ENCODE assay signal across 25 cellular contexts in genomic region chrX:150762258-150762867, GRCh38.
A peak's percentile ranks its signal among the peaks of the same experiment; 100 is the strongest.
DNase-seq lines count a peak whose midpoint lies in the region; ATAC-seq, FAIRE-seq and TF ChIP-seq lines count a peak whose summit lies in the region.
"Had no signal": no experiment of that assay in that cellular context is flagged by ENCODE, and none has a peak within 500 bp of the region (broad histone marks: within the 10 kb centered on the region; RNA-seq: fewer than 3 reads in every experiment).

No MANE protein-coding gene starts in this region.

- no peak overlapping the region for H2AK5ac ChIP-seq in trophoblast cell (ENCODE audit: low read length)

- no peaks in the 10 kb centered on the region for H3K4me1 Mint-ChIP-seq in CD8-positive, alpha-beta T cell (ENCODE audit: low read depth)
- H3K4me1 Mint-ChIP-seq: B cell; CD8-positive, alpha-beta memory T cell had no signal

- H3K27me3 Mint-ChIP-seq in CD8-positive, alpha-beta T cell (ENCODE audit: low read depth): no peaks in the 10 kb centered on the region
- H3K27me3 Mint-ChIP-seq: B cell had no signal

- no peak overlapping the region for H3K14ac ChIP-seq in trophoblast cell (ENCODE audit: low read length)

- H2BK5ac ChIP-seq in trophoblast cell (ENCODE audit: low read depth, low read length, poor library complexity): no peak overlapping the region

- no peaks in the 10 kb centered on the region for H3K79me2 ChIP-seq in trophoblast cell (ENCODE audit: control insufficient read depth, insufficient read depth, low read length, poor library complexity)

- H3K27ac ChIP-seq in CD8-positive, alpha-beta T cell (ENCODE audit: low read depth, low read length): no peak overlapping the region
- no peak overlapping the region for H3K27ac ChIP-seq in trophoblast cell (ENCODE audit: low read depth, low read length)
- H3K27ac ChIP-seq in gastrocnemius medialis: no peak overlapping the region
- H3K27ac ChIP-seq: C4-2B, HL-60 had no signal

- in situ Hi-C loops in gastrocnemius medialis (cut with MboI; ENCODE audit: low sequenced_read_pairs in 4 of 4): no loop called here

- H4K91ac ChIP-seq in trophoblast cell (ENCODE audit: low read depth, low read length): no peak overlapping the region

- no peak overlapping the region for H3K9ac ChIP-seq in trophoblast cell (ENCODE audit: low read length)
- H3K9ac ChIP-seq: SK-N-SH had no signal

- no peak for DNase-seq in CD8-positive, alpha-beta T cell
- DNase-seq in H7: peak; percentile 52
- DNase-seq in islet precursor cell: peak; percentile 48
- DNase-seq in trophoblast cell: no peak
- DNase-seq in NCI-H2107 treated with DMSO at 0.1 percent for 48 hours (lab: John Stamatoyannopoulos, UW; ENCODE audit: unreplicated experiment): no peak
- DNase-seq in gastrocnemius medialis: no peak
- DNase-seq in HTR-8/SVneo (ENCODE audit: insufficient read length, low spot score): no peak
- DNase-seq: Calu3; CD8-positive, alpha-beta memory T cell; DMS79 treated with DMSO at 0.1 percent for 48 hours; GF-D8; Karpas-422; NCI-H1092 treated with DMSO at 0.1 percent for 48 hours; NCI-H1436; NCI-H187; NCI-H2081 treated with DMSO at 0.1 percent for 48 hours; NCI-H2171 treated with DMSO at 0.1 percent for 48 hours; NCI-H524 treated with DMSO at 0.1 percent for 48 hours; NCI-H774; SK-N-SH had no signal

- H2BK120ac ChIP-seq in trophoblast cell (ENCODE audit: insufficient read depth, low read length, poor library complexity): no peak overlapping the region

- no peaks in the 10 kb centered on the region for H3K36me3 ChIP-seq in CD8-positive, alpha-beta T cell (ENCODE audit: insufficient read depth, low read length)
- H3K36me3 ChIP-seq in H7 (replicated peaks; ENCODE audit: control insufficient read depth, insufficient read depth, low read length) (peaks cover 2% of the 10 kb centered on the region; the same call in 1 of the 2 replicates), trophoblast cell (ENCODE audit: control insufficient read depth in 1 of 2, insufficient read depth in 2 of 2, low read length in 2 of 2) (peaks cover 10 to 23% of the 10 kb centered on the region in 2 experiments), gastrocnemius medialis (peaks cover 0 to 6% of the 10 kb centered on the region in 2 donors)

- H3K9me3 Mint-ChIP-seq in CD8-positive, alpha-beta T cell: no peaks in the 10 kb centered on the region
- H3K9me3 Mint-ChIP-seq: CD8-positive, alpha-beta memory T cell had no signal

- FAIRE-seq in HTR-8/SVneo (lab: Jason Lieb, UNC): no peak
- FAIRE-seq: GM12891, RCC 7860 had no signal

- no peak overlapping the region for H3K4ac ChIP-seq in trophoblast cell (ENCODE audit: low read depth, low read length)

- no peak overlapping the region for H2AFZ ChIP-seq in trophoblast cell (ENCODE audit: insufficient read depth, low read length, poor library complexity)

- no peak overlapping the region for H2BK12ac ChIP-seq in trophoblast cell (ENCODE audit: low read length)

- peaks cover 40% of the 10 kb centered on the region for H3K36me3 Mint-ChIP-seq in CD8-positive, alpha-beta T cell

- CTCF ChIA-PET in CD8-positive, alpha-beta T cell (lab: Charles Lee): interaction anchor here (1.1 to 2.4 kb wide), 3 partner anchors 10 to 321 kb away, joined by 3 to 13 read pairs (median 4); no protein-coding TSS in a partner anchor

- no peaks in the 10 kb centered on the region for H3K27me3 ChIP-seq in CD8-positive, alpha-beta T cell (ENCODE audit: insufficient read depth, low read length)
- H3K27me3 ChIP-seq in H7 (ENCODE audit: control insufficient read depth, insufficient read depth, low read length) (no peaks in the 10 kb centered on the region), trophoblast cell (ENCODE audit: insufficient read depth, low read length) (no peaks in the 10 kb centered on the region), gastrocnemius medialis (no peaks in the 10 kb centered on the region)

- no peak overlapping the region for H3K4me3 Mint-ChIP-seq in CD8-positive, alpha-beta T cell
- H3K4me3 Mint-ChIP-seq: B cell had no signal

- H3K18ac ChIP-seq in trophoblast cell (ENCODE audit: low read length): no peak overlapping the region

- H3K27ac Mint-ChIP-seq in CD8-positive, alpha-beta T cell: peak overlapping the region; percentile 64
- H3K27ac Mint-ChIP-seq: B cell; CD8-positive, alpha-beta memory T cell had no signal

- WGBS in trophoblast cell (ENCODE audit: extremely low coverage, insufficient coverage, insufficient read length): no CpG with 5 or more reads among the region's 29 CpGs

- no peak for TF ChIP-seq CTCF in CD8-positive, alpha-beta T cell (IDR thresholded peaks at IDR 0.05)
- no peak for TF ChIP-seq CTCF in gastrocnemius medialis (IDR thresholded peaks at IDR 0.05 in 4 of 5, conservative IDR thresholded peaks at IDR 0.05 in 1 of 5)

- ATAC-seq in CD8-positive, alpha-beta T cell: no peak
- no peak for ATAC-seq in gastrocnemius medialis

- no peaks in the 10 kb centered on the region for H3K4me1 ChIP-seq in CD8-positive, alpha-beta T cell (ENCODE audit: insufficient read depth, low read length)
- peaks cover 0 to 6% of the 10 kb centered on the region in 2 experiments for H3K4me1 ChIP-seq in trophoblast cell (ENCODE audit: control insufficient read depth in 1 of 2, insufficient read depth in 2 of 2, low read length in 2 of 2)
- no peaks in the 10 kb centered on the region for H3K4me1 ChIP-seq in gastrocnemius medialis

- H4K8ac ChIP-seq in trophoblast cell (ENCODE audit: low read depth, low read length): no peak overlapping the region

- no peak for TF ChIP-seq POLR2A in gastrocnemius medialis (IDR thresholded peaks at IDR 0.05)

- no peak overlapping the region for H3K4me3 ChIP-seq in CD8-positive, alpha-beta T cell (ENCODE audit: low read depth, low read length)
- H3K4me3 ChIP-seq in H7 (ENCODE audit: insufficient read depth, low read depth, low read length): no peak overlapping the region
- H3K4me3 ChIP-seq in trophoblast cell (ENCODE audit: low read depth, low read length): no peak overlapping the region
- no peak overlapping the region for H3K4me3 ChIP-seq in gastrocnemius medialis

- intact Hi-C loops in CD8-positive, alpha-beta T cell (cut with DNase I, micrococcal nuclease): no loop called here
- intact Hi-C loops in gastrocnemius medialis (cut with DNase I; ENCODE audit: low total_unique reads): no loop called here

- H3K9me3 ChIP-seq in CD8-positive, alpha-beta T cell (ENCODE audit: low read length): no peaks in the 10 kb centered on the region
- H3K9me3 ChIP-seq in trophoblast cell (ENCODE audit: insufficient read depth, low read depth, low read length) (no peaks in the 10 kb centered on the region), gastrocnemius medialis (no peaks in the 10 kb centered on the region)
- H3K9me3 ChIP-seq: SK-N-SH had no signal

- H4K12ac ChIP-seq in trophoblast cell (ENCODE audit: low read depth, low read length): peak overlapping the region; percentile 17

- no peak overlapping the region for H3K4me2 ChIP-seq in trophoblast cell (ENCODE audit: low read length)
- H3K4me2 ChIP-seq: SK-N-SH had no signal

- POLR2A ChIA-PET in CD8-positive, alpha-beta T cell (lab: Charles Lee): no interaction called here

- no peak overlapping the region for H3K23ac ChIP-seq in trophoblast cell (ENCODE audit: low read length)

- no peaks in the 10 kb centered on the region for H3K79me1 ChIP-seq in trophoblast cell (ENCODE audit: low read length)

Comparison
In these comparisons a context has a peak if more than half of its experiments do, and no peak if none do; other contexts are left out.
1. DNase-seq: peak in H7 (single experiment) and islet precursor cell (single experiment); none in CD8-positive, alpha-beta T cell (0 of 7), trophoblast cell (0 of 2), NCI-H2107 treated with DMSO at 0.1 percent for 48 hours (single experiment), gastrocnemius medialis (0 of 2) and HTR-8/SVneo (single experiment).